In genomic region chr5:188488-189481, GRCh38 we compare ENCODE assay signal across 8 cellular contexts. TPM values are rescaled to one million over a fixed set of nuclear protein-coding genes. Genes with fewer than 3 reads are reported as not detected.
A peak's percentile ranks its signal among the peaks of the same experiment; 100 is the strongest.
DNase-seq lines count a peak whose midpoint lies in the region; ATAC-seq lines count a peak whose summit lies in the region.

No MANE protein-coding gene starts in this region.

- H3K9ac ChIP-seq in NT2/D1 (ENCODE audit: insufficient read length, low read depth) (no peak overlapping the region), mucosa of rectum (ENCODE audit: low read depth in 1 of 2, low read length in 2 of 2) (no peak overlapping the region)

- peaks cover 12% of the 10 kb centered on the region for H3K4me1 ChIP-seq in NT2/D1 (ENCODE audit: insufficient read depth, insufficient read length)
- peaks cover 5 to 9% of the 10 kb centered on the region in 2 donors for H3K4me1 ChIP-seq in mucosa of rectum (ENCODE audit: control insufficient read depth in 2 of 2, insufficient read depth in 2 of 2, low read length in 2 of 2)

- no peaks in the 10 kb centered on the region for H3K9me3 ChIP-seq in NT2/D1 (ENCODE audit: insufficient read depth, low read length)
- H3K9me3 ChIP-seq in mucosa of rectum (ENCODE audit: control insufficient read depth in 2 of 2, low read length in 2 of 2) = no peaks in the 10 kb centered on the region

- H3K36me3 ChIP-seq in NT2/D1 (ENCODE audit: insufficient read depth, insufficient read length, low read length) (peaks cover 5% of the 10 kb centered on the region), mucosa of rectum (ENCODE audit: control insufficient read depth in 2 of 2, insufficient read depth in 2 of 2, low read length in 2 of 2) (no peaks in the 10 kb centered on the region)

- peak; percentile 68 for ATAC-seq in GM21381 (IDR thresholded peaks at IDR 0.05; ENCODE audit: unreplicated experiment)

- H3K27me3 ChIP-seq in NT2/D1 (ENCODE audit: insufficient read depth, insufficient read length) (no peaks in the 10 kb centered on the region), mucosa of rectum (ENCODE audit: control insufficient read depth in 2 of 2, insufficient read depth in 2 of 2, low read length in 2 of 2) (peaks cover 0 to 12% of the 10 kb centered on the region in 2 donors)

- peak; percentile 93 for DNase-seq in D341Med (ENCODE audit: low spot score)
- peak; percentile 98 for DNase-seq in HT-29 (ENCODE audit: low spot score)
- DNase-seq in NT2/D1 (ENCODE audit: low read depth, low spot score) = peak; percentile 73
- peak; percentile 93 for DNase-seq in activated CD8-positive, alpha-beta memory T cell treated with anti-CD3 and anti-CD28 coated beads, Interleukin-2, amount 50 U/mL, for 48 hours
- DNase-seq in epidermal melanocyte (ENCODE audit: insufficient read length, low spot score) = peak; percentile 96
- peak; percentile 79 for DNase-seq in stimulated activated CD8-positive, alpha-beta memory T cell treated with anti-CD3 and anti-CD28 coated beads, Interleukin-4, amount 100 ng/mL, for 24 hours (ENCODE audit: low read depth)

- H3K4me3 ChIP-seq in NT2/D1 (ENCODE audit: insufficient read length, low read depth) (no peak overlapping the region), mucosa of rectum (ENCODE audit: low read length in 2 of 2) (peak overlapping the region; percentile 17 to 29)

- H3K27ac ChIP-seq in mucosa of rectum (ENCODE audit: low read depth in 2 of 2, low read length in 2 of 2) = no peak overlapping the region

RNA-seq across cellular contexts. Expression of gene LRRC14B, which starts 2.5 kb away (rescaled TPM):
- total RNA-seq in HT-29 (2014; rRNA removed; shearing (Covaris generic)) = not detected in 2 replicates

RNA-seq across cellular contexts. Expression of gene CCDC127, which starts 29.2 kb away (rescaled TPM):
- 3.7 and 5.9 TPM in 2 replicates for total RNA-seq in HT-29 (2014; rRNA removed; shearing (Covaris generic))

RNA-seq across cellular contexts. Expression of gene SDHA, which starts 29.3 kb away (rescaled TPM):
- total RNA-seq in HT-29 (2014; rRNA removed; shearing (Covaris generic)) = 273 and 277 TPM in 2 replicates
